1 cellular context compared by ENCODE assay signal in genomic region chr6:44217332-44218143, GRCh38.
TF ChIP-seq lines count a peak whose summit lies in the region.

No MANE protein-coding gene starts in this region.

TF ChIP-seq in GM23338, 12 proteins besides CTCF, POLR2A, EP300 and RAD21 (continued from another document):
- TF ChIP-seq REST (IDR thresholded peaks at IDR 0.05; ENCODE audit: unreplicated experiment) (no peak), POLR2AphosphoS5 (IDR thresholded peaks at IDR 0.05; ENCODE audit: low read depth) (no peak), ZNF114 (CRISPR knock-in tag; IDR thresholded peaks at IDR 0.05) (no peak), EZH2phosphoT487 (IDR thresholded peaks at IDR 0.05; ENCODE audit: unreplicated experiment) (no peak), EZH2 (IDR thresholded peaks at IDR 0.05; ENCODE audit: low read depth, unreplicated experiment) (no peak), ETS1 (IDR thresholded peaks at IDR 0.05) (no peak), NANOG (IDR thresholded peaks at IDR 0.05; ENCODE audit: borderline replicate concordance) (no peak), STAT1 (IDR thresholded peaks at IDR 0.05; ENCODE audit: unreplicated experiment) (no peak), ZNF331 (CRISPR knock-in tag; IDR thresholded peaks at IDR 0.05; ENCODE audit: low read depth) (no peak)
